ENCODE assay signal across 16 cellular contexts in genomic region chr10:121033371-121033770, GRCh38.
"Had no signal": no experiment of that assay in that cellular context is flagged by ENCODE, and none has a peak within 500 bp of the region (broad histone marks: within the 10 kb centered on the region; RNA-seq: fewer than 3 reads in every experiment).

No MANE protein-coding gene starts in this region.

- H3K27ac ChIP-seq: coronary artery, prostate gland, thoracic aorta had no signal

- ATAC-seq: activated CD8-positive, alpha-beta memory T cell treated with anti-CD3 and anti-CD28 coated beads, Interleukin-2, amount 10 ng/mL, durations not matched to agents 7 days and 5 days; left lobe of liver; natural killer cell treated with Interleukin-12 subunit alpha and Interleukin-12 subunit beta and Interleukin-15 and Interleukin-18, amount 100 ng/mL, for 72 hours had no signal

- H3K9me3 ChIP-seq: prostate gland, thoracic aorta had no signal

- H3K4me3 ChIP-seq: coronary artery, prostate gland, thoracic aorta had no signal

- H3K36me3 ChIP-seq: prostate gland, thoracic aorta had no signal

- H3K4me1 ChIP-seq: prostate gland had no signal

- DNase-seq: activated CD4-positive, alpha-beta T cell treated with anti-CD3 and anti-CD28 coated beads for 1 hour; activated CD4-positive, alpha-beta T cell treated with anti-CD3 and anti-CD28 coated beads, Interleukin-2, amount 50 U/mL, for 4 hours; activated CD8-positive, alpha-beta memory T cell treated with anti-CD3 and anti-CD28 coated beads, Interleukin-2, amount 10 ng/mL, durations not matched to agents 7 days and 5 days; activated effector memory CD4-positive, alpha-beta T cell treated with Interleukin-2 at 50 U/mL for 16 hours; activated naive CD4-positive, alpha-beta T cell treated with anti-CD3 and anti-CD28 coated beads, Interleukin-2, amount 50 U/mL, for 16 hours; activated T-cell treated with anti-CD3 and anti-CD28 coated beads, Interleukin-2, amount 50 U/mL, for 24 hours; foreskin melanocyte; head of caudate nucleus; occipital lobe; stimulated activated CD4-positive, alpha-beta T cell treated with anti-CD3 and anti-CD28 coated beads, Interleukin-12 subunit alpha, Interleukin-12 subunit beta, amount 100 ng/mL, for 4 hours; stimulated activated CD4-positive, alpha-beta T cell treated with anti-CD3 and anti-CD28 coated beads, Interleukin-2, amount 100 ng/mL, for 24 hours had no signal
